In the genomic region with DNA sequence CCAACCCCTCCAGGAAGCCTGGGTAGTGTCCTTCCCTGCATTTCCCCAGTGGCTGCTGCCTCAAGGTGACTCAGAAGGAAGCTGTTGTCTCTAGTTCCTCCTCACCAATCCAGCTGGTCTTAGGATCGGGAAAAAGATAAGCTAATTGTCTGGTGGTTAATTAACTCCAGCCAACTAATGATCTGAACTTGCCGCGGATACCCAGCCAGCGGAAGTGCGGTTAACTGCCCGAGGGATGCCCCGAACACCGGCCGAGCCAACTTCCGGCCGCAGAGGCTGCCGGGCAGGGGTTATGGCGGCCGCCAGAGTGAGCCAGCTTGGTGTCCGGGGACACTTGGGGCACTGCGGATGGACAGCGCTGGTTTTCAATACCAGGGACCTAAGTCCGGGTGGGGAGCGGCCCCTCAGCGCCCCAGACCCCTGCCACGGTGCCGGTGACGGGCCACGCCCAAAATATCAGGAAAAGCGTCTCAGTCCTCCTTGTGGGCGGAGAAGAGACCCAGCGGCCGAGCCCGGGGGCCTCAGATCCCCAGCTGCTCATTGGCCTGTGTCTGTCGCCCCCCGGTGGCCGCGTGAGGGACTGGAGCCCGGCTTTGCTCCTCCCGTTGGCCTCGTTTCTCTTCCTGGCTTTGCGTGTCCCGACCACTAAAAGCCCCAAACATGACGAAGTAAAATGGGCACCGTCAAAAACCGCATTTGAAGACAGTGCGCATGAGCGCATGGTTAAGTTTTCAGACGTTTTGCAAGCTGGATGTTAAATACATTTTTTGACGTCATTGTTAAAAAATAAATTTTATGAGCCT, we compare ENCODE assay signal across 8 cellular contexts. TPM values are rescaled to one million over a fixed set of nuclear protein-coding genes. Genes with fewer than 3 reads are reported as not detected.
DNase-seq lines count a peak whose midpoint lies in the region; ATAC-seq, FAIRE-seq and TF ChIP-seq lines count a peak whose summit lies in the region.

No MANE protein-coding gene starts in this region.

- peak; percentile 89 for TF ChIP-seq POLR2A in GM12891 (IDR thresholded peaks at IDR 0.05; ENCODE audit: low read depth, low read length)
- TF ChIP-seq POLR2A in uterus (IDR thresholded peaks at IDR 0.05) = peak; percentile 18 to 58

- FAIRE-seq in GM12891 (lab: Jason Lieb, UNC) = peak; percentile 91

- H3K9me3 ChIP-seq in T-helper 17 cell (ENCODE audit: control insufficient read depth, low read length, poor library complexity, severe bottlenecking) (no peaks in the 10 kb centered on the region), right cardiac atrium (ENCODE audit: control insufficient read depth, low read length) (no peaks in the 10 kb centered on the region), uterus (no peaks in the 10 kb centered on the region)

- peak overlapping the region; percentile 97 for H3K27ac ChIP-seq in right cardiac atrium (ENCODE audit: low read length)
- peak overlapping the region; percentile 85 to 90 for H3K27ac ChIP-seq in uterus

- DNase-seq in GM12891 (ENCODE audit: insufficient read length, low spot score) (peak; percentile 99), NCI-H146 treated with DMSO at 0.1 percent for 48 hours (lab: John Stamatoyannopoulos, UW; ENCODE audit: unreplicated experiment) (peak; percentile 90), T-helper 17 cell (peak; percentile 90 to 99 (median 94)), anterior cingulate cortex (lab: John Stamatoyannopoulos, UW) (peak; percentile 66 to 98 (median 92)), right cardiac atrium (peak; percentile 94 to 99 (median 98)), pulmonary artery endothelial cell (ENCODE audit: low read depth, low spot score) (peak; percentile 71), uterus (peak; percentile 92)

- H3K27me3 Mint-ChIP-seq in T-helper 17 cell = peaks cover 4% of the 10 kb centered on the region

- under 1% methylated on average over 45 of the region's 45 CpGs for WGBS in right cardiac atrium

- peak overlapping the region; percentile 89 for H3K4me3 Mint-ChIP-seq in T-helper 17 cell

- no peaks in the 10 kb centered on the region for H3K36me3 ChIP-seq in uterus

- H3K4me1 ChIP-seq in right cardiac atrium (ENCODE audit: control insufficient read depth, insufficient read depth, low read length) (no peaks in the 10 kb centered on the region), uterus (no peaks in the 10 kb centered on the region)

- H3K36me3 Mint-ChIP-seq in T-helper 17 cell (ENCODE audit: low read depth) = no peaks in the 10 kb centered on the region

- peak overlapping the region; percentile 76 for H3K4me3 ChIP-seq in right cardiac atrium (ENCODE audit: low read length)
- H3K4me3 ChIP-seq in uterus = peak overlapping the region; percentile 57 to 67

- TF ChIP-seq CTCF in uterus (IDR thresholded peaks at IDR 0.05) = peak; percentile 92 to 99 (median 93)

- H3K4me1 Mint-ChIP-seq in T-helper 17 cell = peaks cover 18% of the 10 kb centered on the region

- no peaks in the 10 kb centered on the region for H3K27me3 ChIP-seq in right cardiac atrium (ENCODE audit: control insufficient read depth, insufficient read depth)
- H3K27me3 ChIP-seq in uterus = no peaks in the 10 kb centered on the region

- peak overlapping the region; percentile 93 for H3K27ac Mint-ChIP-seq in T-helper 17 cell

- peak; percentile 85 for ATAC-seq in HG02852 (IDR thresholded peaks at IDR 0.05; ENCODE audit: unreplicated experiment)
- peak; percentile 97 for ATAC-seq in T-helper 17 cell
- ATAC-seq in right cardiac atrium = peak; percentile 98

- intact Hi-C loops in right cardiac atrium (cut with DNase I) (loop anchor here in 2 of 4 donors (5.0 kb wide), 2 partner anchors 44 to 49 kb away; partner anchors contain the start of gene FLYWCH1 (in 1 of the 2)), uterus (cut with DNase I; ENCODE audit: low total_unique reads) (no loop called here)

TF ChIP-seq in GM12891, 5 proteins besides CTCF, POLR2A, EP300 and RAD21:
- TF ChIP-seq SPI1 (IDR thresholded peaks at IDR 0.05; ENCODE audit: low read depth, low read length) = no peak
- TF ChIP-seq POLR2AphosphoS5 (IDR thresholded peaks at IDR 0.05; ENCODE audit: low read depth, low read length) = peak; percentile 71
- peak; percentile 32; the same call in 1 of the 2 replicates for TF ChIP-seq POU2F2 (IDR thresholded peaks at IDR 0.05; ENCODE audit: low read depth, low read length)
- peak; percentile 92 for TF ChIP-seq TAF1 (IDR thresholded peaks at IDR 0.05; ENCODE audit: low read depth, low read length)
- no peak for TF ChIP-seq PAX5 (IDR thresholded peaks at IDR 0.05; ENCODE audit: insufficient read depth, low read length, severe bottlenecking)

RNA-seq across cellular contexts. Expression of gene PRSS22, which starts 10.2 kb away (rescaled TPM):
- not detected for polyA plus RNA-seq in GM12891 (2012; ENCODE audit: low read depth, missing spikeins)
- under 1 TPM; 0.37 to 0.92 TPM for total RNA-seq in T-helper 17 cell
- not detected for total RNA-seq in right cardiac atrium
- not detected for polyA plus RNA-seq in right cardiac atrium
- total RNA-seq in pulmonary artery endothelial cell = not detected in 2 replicates
- total RNA-seq in uterus = 1 to 10 TPM in 1 of 4 donors, under 1 TPM in 1, not detected in 2; 0.46 to 2.4 TPM

RNA-seq across cellular contexts. Expression of gene FLYWCH2, which starts 14.8 kb away (rescaled TPM):
- 15.3 TPM for polyA plus RNA-seq in GM12891 (2012; ENCODE audit: low read depth, missing spikeins)
- total RNA-seq in T-helper 17 cell (10 to 100 TPM; 11.6 to 15.1 TPM), right cardiac atrium (10 to 100 TPM; 26.6 to 37.2 (median 29.1) TPM), pulmonary artery endothelial cell (38.9 and 49.6 TPM in 2 replicates), uterus (100 to 1,000 TPM in 1 of 4 donors, 10 to 100 TPM in 3; 27.9 to 223 (median 40.9) TPM)
- polyA plus RNA-seq in right cardiac atrium = 44.3 TPM

RNA-seq across cellular contexts. Expression of gene ZG16B, which starts 38.1 kb away (rescaled TPM):
- polyA plus RNA-seq in GM12891 (2012; ENCODE audit: low read depth, missing spikeins) = 8.1 TPM
- total RNA-seq in T-helper 17 cell (not detected), right cardiac atrium (under 1 TPM in 3 of 4 donors, not detected in 1; 0.35 to 0.64 (median 0.51) TPM), pulmonary artery endothelial cell (0.13 TPM in 1 of 2 replicates, not detected in the other), uterus (10 to 100 TPM in 1 of 4 donors, 1 to 10 TPM in 1, not detected in 2; 1.3 to 15.9 TPM)
- not detected for polyA plus RNA-seq in right cardiac atrium

RNA-seq across cellular contexts. Expression of gene FLYWCH1, which starts 43.5 kb away (rescaled TPM):
- 16.5 TPM for polyA plus RNA-seq in GM12891 (2012; ENCODE audit: low read depth, missing spikeins)
- total RNA-seq in T-helper 17 cell (10 to 100 TPM; 41.4 to 97.1 TPM), right cardiac atrium (10 to 100 TPM; 35.8 to 43.9 (median 36.4) TPM), pulmonary artery endothelial cell (32.5 and 33.4 TPM in 2 replicates), uterus (10 to 100 TPM; 11.5 to 62.3 (median 27.2) TPM)
- polyA plus RNA-seq in right cardiac atrium = 28.9 TPM

RNA-seq across cellular contexts. Expression of gene PRSS21, which starts 51.2 kb away (rescaled TPM):
- polyA plus RNA-seq in GM12891 (2012; ENCODE audit: low read depth, missing spikeins) = 29.1 TPM
- total RNA-seq in T-helper 17 cell = 1 to 10 TPM in 1 of 2 donors, not detected in 1; 1.6 TPM
- not detected for total RNA-seq in right cardiac atrium
- polyA plus RNA-seq in right cardiac atrium = not detected
- total RNA-seq in pulmonary artery endothelial cell = 0.73 TPM in 1 of 2 replicates, not detected in the other
- not detected for total RNA-seq in uterus

Comparison
In these comparisons a context has a peak if more than half of its experiments do, and no peak if none do; other contexts are left out.
1. Peak in every context shown above with its lines: DNase-seq, ATAC-seq, H3K4me3 ChIP-seq and H3K27ac ChIP-seq.